1 cellular context compared by ENCODE assay signal in the genomic region with DNA sequence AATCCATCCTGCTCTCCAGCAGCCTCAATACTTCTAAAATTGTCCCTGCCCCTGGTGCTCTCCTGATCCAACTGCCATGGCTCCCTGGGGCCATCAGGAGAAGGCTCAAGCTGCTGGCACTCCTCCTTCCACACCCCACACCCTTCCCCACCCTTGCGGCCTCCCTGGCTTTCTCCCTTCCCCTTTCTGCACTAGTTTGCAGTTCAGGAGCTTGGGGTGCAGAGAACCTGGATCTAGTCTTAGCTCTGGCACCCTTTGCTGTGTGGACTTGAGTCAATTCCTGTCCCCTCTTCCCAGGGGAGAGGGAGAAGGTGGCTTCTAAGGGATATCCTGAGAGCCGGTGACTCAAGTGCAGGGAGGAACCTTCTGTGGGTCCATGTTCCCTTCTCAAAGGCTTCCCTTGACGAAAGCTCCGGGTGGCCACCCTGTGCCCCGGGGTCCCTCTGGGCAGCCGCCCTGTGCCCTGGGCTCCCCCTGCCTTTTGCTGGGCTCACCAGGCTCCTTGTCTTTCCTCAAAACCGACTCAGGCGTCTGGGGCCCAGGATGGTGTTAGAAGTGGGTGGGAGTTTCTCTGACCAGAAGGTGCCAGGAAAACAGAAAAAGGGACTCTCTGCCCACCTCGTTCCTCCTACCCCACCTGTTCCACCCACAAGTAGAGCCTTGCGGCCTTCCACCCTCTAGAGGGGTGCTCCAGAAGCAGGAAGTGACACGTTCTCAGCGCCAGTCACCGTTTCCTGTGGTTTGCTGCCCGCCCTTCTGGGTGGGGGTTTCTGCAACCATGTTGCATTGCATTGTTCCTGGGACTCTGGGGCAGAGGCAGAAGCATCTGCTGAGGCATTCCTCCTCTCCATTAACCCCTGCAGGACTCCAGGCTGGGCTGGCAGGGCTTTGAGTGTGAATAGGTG.
TF ChIP-seq lines count a peak whose summit lies in the region.

No MANE protein-coding gene starts in this region.

TF ChIP-seq in GM23338, 12 proteins besides CTCF, POLR2A, EP300 and RAD21 (continued from another document):
- TF ChIP-seq ZNF462 (CRISPR knock-in tag; IDR thresholded peaks at IDR 0.05) (no peak), EZH2 (IDR thresholded peaks at IDR 0.05; ENCODE audit: low read depth, unreplicated experiment) (no peak), ZNF331 (CRISPR knock-in tag; IDR thresholded peaks at IDR 0.05; ENCODE audit: low read depth) (no peak), JUNB (IDR thresholded peaks at IDR 0.05; ENCODE audit: unreplicated experiment) (no peak), EZH2phosphoT487 (IDR thresholded peaks at IDR 0.05; ENCODE audit: unreplicated experiment) (no peak), STAT1 (IDR thresholded peaks at IDR 0.05; ENCODE audit: unreplicated experiment) (no peak)
- TF ChIP-seq, protein P1, sequence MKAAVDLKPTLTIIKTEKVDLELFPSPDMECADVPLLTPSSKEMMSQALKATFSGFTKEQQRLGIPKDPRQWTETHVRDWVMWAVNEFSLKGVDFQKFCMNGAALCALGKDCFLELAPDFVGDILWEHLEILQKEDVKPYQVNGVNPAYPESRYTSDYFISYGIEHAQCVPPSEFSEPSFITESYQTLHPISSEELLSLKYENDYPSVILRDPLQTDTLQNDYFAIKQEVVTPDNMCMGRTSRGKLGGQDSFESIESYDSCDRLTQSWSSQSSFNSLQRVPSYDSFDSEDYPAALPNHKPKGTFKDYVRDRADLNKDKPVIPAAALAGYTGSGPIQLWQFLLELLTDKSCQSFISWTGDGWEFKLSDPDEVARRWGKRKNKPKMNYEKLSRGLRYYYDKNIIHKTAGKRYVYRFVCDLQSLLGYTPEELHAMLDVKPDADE (IDR thresholded peaks at IDR 0.05): no peak
